Comparison of ENCODE assay signal across 13 cellular contexts in the genomic region with DNA sequence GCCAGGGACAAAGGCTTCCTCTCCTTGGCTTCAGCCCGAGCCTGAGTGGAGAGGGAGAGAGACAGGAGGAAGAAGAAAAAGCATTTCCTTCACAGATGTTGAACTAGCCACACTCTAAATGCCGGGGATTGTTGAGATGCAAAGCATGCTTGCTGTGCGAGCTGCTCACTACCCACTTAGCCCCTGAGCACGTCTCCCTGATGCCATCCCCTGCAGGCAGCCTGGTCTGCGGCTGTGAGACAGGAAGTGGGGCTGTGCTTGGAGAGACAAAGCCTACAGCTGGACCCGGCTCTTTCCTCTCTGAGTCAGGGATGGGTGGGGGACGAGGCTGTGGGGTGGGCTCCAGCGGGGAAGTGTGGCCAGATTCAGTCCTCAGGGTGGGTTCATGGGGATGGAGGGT. TPM values are rescaled to one million over a fixed set of nuclear protein-coding genes. Genes with fewer than 3 reads are reported as not detected.
A peak's percentile ranks its signal among the peaks of the same experiment; 100 is the strongest.
DNase-seq lines count a peak whose midpoint lies in the region; ATAC-seq and TF ChIP-seq lines count a peak whose summit lies in the region.
"Had no signal": no experiment of that assay in that cellular context is flagged by ENCODE, and none has a peak within 500 bp of the region (broad histone marks: within the 10 kb centered on the region; RNA-seq: fewer than 3 reads in every experiment).

No MANE protein-coding gene starts in this region.

- H2BK12ac ChIP-seq in trophoblast cell (ENCODE audit: low read length): no peak overlapping the region

- H3K23ac ChIP-seq in trophoblast cell (ENCODE audit: low read length): no peak overlapping the region

- no peak overlapping the region for H4K12ac ChIP-seq in trophoblast cell (ENCODE audit: low read depth, low read length)

- H3K4me2 ChIP-seq in Loucy (ENCODE audit: low read depth, low read length, poor library complexity, severe bottlenecking) (peak overlapping the region; percentile 25), trophoblast cell (ENCODE audit: low read length) (no peak overlapping the region)

- H3K4me3 ChIP-seq in Loucy (ENCODE audit: low read length, poor library complexity, severe bottlenecking) (no peak overlapping the region), astrocyte of the spinal cord (ENCODE audit: low read depth, low read length) (no peak overlapping the region), trophoblast cell (ENCODE audit: low read depth, low read length) (no peak overlapping the region)
- H3K4me3 ChIP-seq: gastroesophageal sphincter had no signal

- H3K4me1 ChIP-seq in Loucy (ENCODE audit: insufficient read depth, low read length, poor library complexity, severe bottlenecking): peaks cover 11% of the 10 kb centered on the region
- H3K4me1 ChIP-seq in trophoblast cell (ENCODE audit: control insufficient read depth in 1 of 2, insufficient read depth in 2 of 2, low read length in 2 of 2): peaks cover 34 to 48% of the 10 kb centered on the region in 2 experiments
- H3K4me1 ChIP-seq: gastroesophageal sphincter had no signal

- no peaks in the 10 kb centered on the region for H3K36me3 ChIP-seq in Loucy (ENCODE audit: insufficient read depth, low read length)
- H3K36me3 ChIP-seq in trophoblast cell (ENCODE audit: control insufficient read depth in 1 of 2, insufficient read depth in 2 of 2, low read length in 2 of 2): peaks cover 13 to 19% of the 10 kb centered on the region in 2 experiments
- H3K36me3 ChIP-seq: gastroesophageal sphincter had no signal

- peaks cover 4% of the 10 kb centered on the region for H3K79me1 ChIP-seq in trophoblast cell (ENCODE audit: low read length)

- no peaks in the 10 kb centered on the region for H3K79me2 ChIP-seq in Loucy (ENCODE audit: insufficient read depth, low read length)
- H3K79me2 ChIP-seq in trophoblast cell (ENCODE audit: control insufficient read depth, insufficient read depth, low read length, poor library complexity): no peaks in the 10 kb centered on the region

- DNase-seq in ELR (ENCODE audit: low read depth): peak; percentile 51
- DNase-seq in astrocyte of the spinal cord (ENCODE audit: low read depth, low spot score): peak; percentile 28
- peak in 1 of 2 donors; percentile 60 for DNase-seq in trophoblast cell
- DNase-seq in SIG-M5 (lab: John Stamatoyannopoulos, UW): no peak
- DNase-seq in GM20000 (ENCODE audit: low spot score): no peak
- DNase-seq: activated effector memory CD4-positive, alpha-beta T cell treated with Interleukin-2 at 50 U/mL for 16 hours; NCI-H510A treated with DMSO at 0.1 percent for 48 hours; right cardiac atrium; stimulated activated naive CD4-positive, alpha-beta T cell treated with Interleukin-2 at 50 U/mL for 16 hours had no signal

- H3K18ac ChIP-seq in trophoblast cell (ENCODE audit: low read length): peak overlapping the region; percentile 27

- H3F3A ChIP-seq in Loucy (ENCODE audit: low read depth): no peaks in the 10 kb centered on the region

- TF ChIP-seq CTCF in Loucy (conservative IDR thresholded peaks at IDR 0.05; ENCODE audit: low read length) (no peak), astrocyte of the spinal cord (IDR thresholded peaks at IDR 0.05; ENCODE audit: low read depth, low read length) (no peak), GM20000 (IDR thresholded peaks at IDR 0.05; ENCODE audit: extremely low read depth, missing control alignments) (no peak)

- H2BK120ac ChIP-seq in trophoblast cell (ENCODE audit: insufficient read depth, low read length, poor library complexity): no peak overlapping the region

- in situ Hi-C loops in astrocyte of the spinal cord (cut with HindIII; ENCODE audit: low sequenced_read_pairs): no loop called here

- no peak overlapping the region for H2BK5ac ChIP-seq in trophoblast cell (ENCODE audit: low read depth, low read length, poor library complexity)

- H3K9me3 ChIP-seq in Loucy (ENCODE audit: insufficient read depth, low read depth, low read length): no peaks in the 10 kb centered on the region
- H3K9me3 ChIP-seq in trophoblast cell (ENCODE audit: insufficient read depth, low read depth, low read length): peaks cover 3% of the 10 kb centered on the region
- H3K9me3 ChIP-seq: gastroesophageal sphincter had no signal

- H4K20me1 ChIP-seq in Loucy (ENCODE audit: insufficient read depth, low read length, poor library complexity, severe bottlenecking): no peaks in the 10 kb centered on the region

- ATAC-seq in GM21390 (IDR thresholded peaks at IDR 0.05; ENCODE audit: unreplicated experiment): no peak
- ATAC-seq: gastroesophageal sphincter, right cardiac atrium had no signal

- H3K14ac ChIP-seq in trophoblast cell (ENCODE audit: low read length): peak overlapping the region; percentile 58

- H3K27ac ChIP-seq in trophoblast cell (ENCODE audit: low read depth, low read length): peak overlapping the region; percentile 44
- H3K27ac ChIP-seq: gastroesophageal sphincter, RWPE1 had no signal

- no peaks in the 10 kb centered on the region for H3K9me2 ChIP-seq in Loucy (replicated peaks; ENCODE audit: low read depth, low read length)

- WGBS in trophoblast cell (ENCODE audit: extremely low coverage, insufficient coverage, insufficient read length): no CpG with 5 or more reads among the region's 8 CpGs

- no peak overlapping the region for H3K4ac ChIP-seq in trophoblast cell (ENCODE audit: low read depth, low read length)

- H2AK5ac ChIP-seq in trophoblast cell (ENCODE audit: low read length): peak overlapping the region; percentile 56

- H3K27me3 ChIP-seq in Loucy (ENCODE audit: insufficient read depth, low read length, poor library complexity, severe bottlenecking) (no peaks in the 10 kb centered on the region), trophoblast cell (ENCODE audit: insufficient read depth, low read length) (no peaks in the 10 kb centered on the region)

- H2AFZ ChIP-seq in Loucy (ENCODE audit: low read length) (peak overlapping the region; percentile 11; the same call in 1 of the 2 replicates), trophoblast cell (ENCODE audit: insufficient read depth, low read length, poor library complexity) (no peak overlapping the region)

- peak overlapping the region; percentile 17 for H3K9ac ChIP-seq in Loucy (ENCODE audit: low read depth, low read length, poor library complexity, severe bottlenecking)
- no peak overlapping the region for H3K9ac ChIP-seq in trophoblast cell (ENCODE audit: low read length)

- peak overlapping the region; percentile 55 for H4K91ac ChIP-seq in trophoblast cell (ENCODE audit: low read depth, low read length)

- peak overlapping the region; percentile 40 for H4K8ac ChIP-seq in trophoblast cell (ENCODE audit: low read depth, low read length)

RNA-seq across cellular contexts. Expression of a gene that starts 13.7 kb away (rescaled TPM):
- 32.1 and 33.5 TPM in 2 replicates for polyA plus RNA-seq in trophoblast cell (2013)

RNA-seq across cellular contexts. Expression of a gene that starts 46.6 kb away (rescaled TPM):
- polyA plus RNA-seq in trophoblast cell (2013): 6.5 and 6.7 TPM in 2 replicates

RNA-seq across cellular contexts. Expression of a gene that starts 57.9 kb away (rescaled TPM):
- 54.2 and 56.7 TPM in 2 replicates for polyA plus RNA-seq in trophoblast cell (2013)

Comparison
In these comparisons a context has a peak if more than half of its experiments do, and no peak if none do; other contexts are left out.
1. DNase-seq: peak in ELR (single experiment) and astrocyte of the spinal cord (single experiment); none in SIG-M5 (single experiment) and GM20000 (single experiment).